ENCODE assay signal across 1 cellular context in genomic region chr1:81430236-81430635, GRCh38.
TF ChIP-seq lines count a peak whose summit lies in the region.

No MANE protein-coding gene starts in this region.

TF ChIP-seq in H1, 55 proteins besides CTCF, POLR2A, EP300 and RAD21:
- no peak for TF ChIP-seq KDM4A (IDR thresholded peaks at IDR 0.05; ENCODE audit: low read depth, low read length, severe bottlenecking)
- TF ChIP-seq CBX8 (IDR thresholded peaks at IDR 0.05; ENCODE audit: borderline replicate concordance, low read depth, low read length) = no peak
- no peak for TF ChIP-seq SUZ12 (IDR thresholded peaks at IDR 0.05; ENCODE audit: low read length)
- no peak for TF ChIP-seq EZH2 (IDR thresholded peaks at IDR 0.05; ENCODE audit: low read depth, low read length, severe bottlenecking)
- TF ChIP-seq MAX (IDR thresholded peaks at IDR 0.05) = no peak
